In genomic region chr11:36123353-36124220, GRCh38 we compare ENCODE assay signal across 14 cellular contexts.
DNase-seq lines count a peak whose midpoint lies in the region; TF ChIP-seq lines count a peak whose summit lies in the region.
"Had no signal": no experiment of that assay in that cellular context is flagged by ENCODE, and none has a peak within 500 bp of the region (broad histone marks: within the 10 kb centered on the region; RNA-seq: fewer than 3 reads in every experiment).

No MANE protein-coding gene starts in this region.

- H3K9me3 ChIP-seq in ovary, result no peaks in the 10 kb centered on the region
- H3K9me3 ChIP-seq in effector memory CD4-positive, alpha-beta T cell (ENCODE audit: control insufficient read depth, low read length), result no peaks in the 10 kb centered on the region
- H3K9me3 ChIP-seq: lower lobe of right lung had no signal

- peak overlapping the region in 1 of 2 donors; percentile 5 for H3K27ac ChIP-seq in ovary
- no peak overlapping the region for H3K27ac ChIP-seq in effector memory CD4-positive, alpha-beta T cell (ENCODE audit: insufficient read depth, low read length, poor library complexity, severe bottlenecking)
- H3K27ac ChIP-seq: lower lobe of right lung had no signal

- 9 to 25% (median 12%) methylated on average over 12 of the region's 12 CpGs for WGBS in ovary, 3 donors

- no peak for TF ChIP-seq POLR2A in ovary (IDR thresholded peaks at IDR 0.05)

- TF ChIP-seq EP300 in ovary (IDR thresholded peaks at IDR 0.05), result no peak

- H3K36me3 ChIP-seq in ovary, result no peaks in the 10 kb centered on the region
- no peaks in the 10 kb centered on the region for H3K36me3 ChIP-seq in effector memory CD4-positive, alpha-beta T cell (ENCODE audit: control insufficient read depth, insufficient read depth, low read length)
- H3K36me3 ChIP-seq: lower lobe of right lung had no signal

- H3K4me3 ChIP-seq in choroid plexus epithelial cell (ENCODE audit: low read depth, low read length), result no peak overlapping the region
- H3K4me3 ChIP-seq in ovary, result no peak overlapping the region
- no peak overlapping the region for H3K4me3 ChIP-seq in effector memory CD4-positive, alpha-beta T cell (ENCODE audit: insufficient read depth, low read depth, low read length, poor library complexity, severe bottlenecking)
- H3K4me3 ChIP-seq: lower lobe of right lung had no signal

- no peaks in the 10 kb centered on the region for H3K27me3 ChIP-seq in ovary
- H3K27me3 ChIP-seq in effector memory CD4-positive, alpha-beta T cell (replicated peaks; ENCODE audit: control insufficient read depth, insufficient read depth, low read length, poor library complexity, severe bottlenecking), result no peaks in the 10 kb centered on the region

- DNase-seq in EL, result peak; percentile 8
- peak; percentile 36 to 80 for DNase-seq in NCI-H526 (lab: John Stamatoyannopoulos, UW)
- peak; percentile 44 for DNase-seq in choroid plexus epithelial cell (ENCODE audit: low read depth)
- DNase-seq in ovary, result peak in 4 of 5 donors; percentile 20 to 70 (median 64)
- no peak for DNase-seq in HCEC 1CT
- DNase-seq in effector memory CD4-positive, alpha-beta T cell, result no peak
- no peak for DNase-seq in NCI-H2107 treated with DMSO at 0.1 percent for 48 hours (lab: John Stamatoyannopoulos, UW; ENCODE audit: unreplicated experiment)
- no peak for DNase-seq in DMS53 treated with DMSO at 0.1 percent for 48 hours (lab: John Stamatoyannopoulos, UW; ENCODE audit: unreplicated experiment)
- DNase-seq: activated naive CD4-positive, alpha-beta T cell treated with anti-CD3 and anti-CD28 coated beads for 36 hours; central memory CD4-positive, alpha-beta T cell; DMS79 treated with DMSO at 0.1 percent for 48 hours; lower lobe of right lung; NCI-H187 treated with DMSO at 0.1 percent for 48 hours; stimulated activated CD4-positive, alpha-beta T cell treated with anti-CD3 and anti-CD28 coated beads, Interleukin-2, amount 100 ng/mL, for 24 hours had no signal

- TF ChIP-seq CTCF in choroid plexus epithelial cell (conservative IDR thresholded peaks at IDR 0.05; ENCODE audit: low read depth, low read length) (no peak), ovary (IDR thresholded peaks at IDR 0.05) (no peak)

- intact Hi-C loops in ovary (cut with DNase I), result loop anchor here in 1 of 4 donors (10.0 kb wide), 2 partner anchors 169 to 299 kb away; no protein-coding TSS in a partner anchor

- H3K4me1 ChIP-seq in ovary (ENCODE audit: insufficient read depth), result peaks cover 9% of the 10 kb centered on the region
- H3K4me1 ChIP-seq in effector memory CD4-positive, alpha-beta T cell (ENCODE audit: control insufficient read depth, insufficient read depth, low read length, poor library complexity, severe bottlenecking), result no peaks in the 10 kb centered on the region
- H3K4me1 ChIP-seq: lower lobe of right lung had no signal

Comparison
In these comparisons a context has a peak if more than half of its experiments do, and no peak if none do; other contexts are left out.
1. DNase-seq: peak in EL (single experiment), NCI-H526 (2 of 2), choroid plexus epithelial cell (single experiment) and ovary (4 of 5); none in HCEC 1CT (single experiment), effector memory CD4-positive, alpha-beta T cell (0 of 3), NCI-H2107 treated with DMSO at 0.1 percent for 48 hours (single experiment) and DMS53 treated with DMSO at 0.1 percent for 48 hours (single experiment).